Comparison of ENCODE assay signal across 17 cellular contexts in genomic region chr5:174425964-174426290, GRCh38.
"Had no signal": no experiment of that assay in that cellular context is flagged by ENCODE, and none has a peak within 500 bp of the region (broad histone marks: within the 10 kb centered on the region; RNA-seq: fewer than 3 reads in every experiment).

No MANE protein-coding gene starts in this region.

- ATAC-seq: activated CD4-positive, alpha-beta T cell treated with anti-CD3 and anti-CD28 coated beads for 36 hours; left lung; WTC11 had no signal

- DNase-seq: activated CD4-positive, alpha-beta memory T cell treated with anti-CD3 and anti-CD28 coated beads for 36 hours; activated CD4-positive, alpha-beta T cell treated with anti-CD3 and anti-CD28 coated beads for 36 hours; activated T-cell treated with anti-CD3 and anti-CD28 coated beads for 4 hours; central memory CD4-positive, alpha-beta T cell; colonic mucosa; hypothalamus; left lung; nephron progenitor cell; nucleus accumbens; retina; stimulated activated CD8-positive, alpha-beta memory T cell treated with anti-CD3 and anti-CD28 coated beads, Interleukin-4, amount 100 ng/mL, for 48 hours; stimulated activated naive CD4-positive, alpha-beta T cell; substantia nigra had no signal

- H3K36me3 ChIP-seq: colonic mucosa, left lung, tibial nerve, vagina had no signal

- H3K27ac ChIP-seq: colonic mucosa, foreskin keratinocyte, left lung, tibial nerve, vagina had no signal

- H3K4me1 ChIP-seq: colonic mucosa, left lung, tibial nerve had no signal

- H3K9me3 ChIP-seq: colonic mucosa, left lung, tibial nerve, vagina had no signal

- H3K27me3 ChIP-seq: colonic mucosa, foreskin keratinocyte, vagina had no signal

- H3K4me3 ChIP-seq: colonic mucosa, left lung, tibial nerve, vagina had no signal
